Comparison of ENCODE assay signal across 8 cellular contexts in genomic region chr1:76154213-76154956, GRCh38.
DNase-seq lines count a peak whose midpoint lies in the region; FAIRE-seq and TF ChIP-seq lines count a peak whose summit lies in the region.

No MANE protein-coding gene starts in this region.

- H3K4me1 ChIP-seq in ES-I3 (ENCODE audit: insufficient read depth, low read length), result peaks cover 3% of the 10 kb centered on the region; the same call in 1 of the 2 replicates

- TF ChIP-seq POLR2A in H54 (IDR thresholded peaks at IDR 0.05; ENCODE audit: low read depth, low read length), result no peak

- TF ChIP-seq CTCF in LNCAP (IDR thresholded peaks at IDR 0.05), result peak; percentile 96

- peak overlapping the region; percentile 37; the same call in 1 of the 2 replicates for H3K9ac ChIP-seq in ES-I3 (ENCODE audit: low read depth, low read length)

- FAIRE-seq in H54 (lab: Jason Lieb, UNC), result peak; percentile 43
- no peak for FAIRE-seq in frontal cortex (lab: Jason Lieb, UNC)

- no peaks in the 10 kb centered on the region for H3K36me3 ChIP-seq in ES-I3 (ENCODE audit: insufficient read depth, low read length)

- H3K9me3 ChIP-seq in ES-I3 (ENCODE audit: control insufficient read depth, insufficient read depth, low read length), result no peaks in the 10 kb centered on the region

- peak overlapping the region; percentile 23 for H3K27ac ChIP-seq in substantia nigra (ENCODE audit: low read depth, low read length, poor library complexity, severe bottlenecking)

- DNase-seq in H54 (ENCODE audit: insufficient read length, low spot score) (peak; percentile 49), RPMI8226 (peak; percentile 64), frontal cortex (ENCODE audit: low spot score in 2 of 2) (peak; percentile 14 to 56), nucleus accumbens (lab: John Stamatoyannopoulos, UW) (peak in 54 of 56 donors; percentile 6 to 89 (median 62)), substantia nigra (lab: John Stamatoyannopoulos, UW) (peak in 44 of 49 donors; percentile 15 to 82 (median 64))
- DNase-seq in activated effector memory CD4-positive, alpha-beta T cell treated with anti-CD3 and anti-CD28 coated beads, Interleukin-2, amount 50 U/mL, for 16 hours, result peak; percentile 91

Comparison
In these comparisons a context has a peak if more than half of its experiments do, and no peak if none do; other contexts are left out.
1. Peak in every context shown above with its lines: DNase-seq and H3K27ac ChIP-seq.
2. DNase-seq: peak in every context shown above with its lines; median percentile 91 in activated effector memory CD4-positive, alpha-beta T cell treated with anti-CD3 and anti-CD28 coated beads, Interleukin-2, amount 50 U/mL, for 16 hours; 64 in RPMI8226; 64 in substantia nigra; 62 in nucleus accumbens; 49 in H54; 35 in frontal cortex.